ENCODE assay signal across 13 cellular contexts in genomic region chr10:4653160-4653559, GRCh38.
"Had no signal": no experiment of that assay in that cellular context is flagged by ENCODE, and none has a peak within 500 bp of the region (broad histone marks: within the 10 kb centered on the region; RNA-seq: fewer than 3 reads in every experiment).

No MANE protein-coding gene starts in this region.

- H3K4me1 ChIP-seq: uterus had no signal

- ATAC-seq: activated CD4-positive, alpha-beta T cell treated with anti-CD3 and anti-CD28 coated beads for 36 hours; activated CD8-positive, alpha-beta T cell treated with anti-CD3 and anti-CD28 coated beads for 36 hours; activated T-cell treated with anti-CD3 and anti-CD28 coated beads, Interleukin-2, amount 50 U/mL, for 72 hours had no signal

- H3K27ac ChIP-seq: esophagus muscularis mucosa, thyroid gland, uterus, VCaP had no signal

- H3K36me3 ChIP-seq: esophagus muscularis mucosa, left ventricle myocardium inferior, thyroid gland, uterus had no signal

- DNase-seq: activated CD4-positive, alpha-beta T cell treated with anti-CD3 and anti-CD28 coated beads for 36 hours; activated CD8-positive, alpha-beta memory T cell treated with anti-CD3 and anti-CD28 coated beads, Interleukin-2, amount 50 U/mL, for 4 hours; activated CD8-positive, alpha-beta T cell treated with anti-CD3 and anti-CD28 coated beads for 36 hours; activated naive CD4-positive, alpha-beta T cell; activated T-cell treated with anti-CD3 and anti-CD28 coated beads, Interleukin-2, amount 50 U/mL, for 72 hours; glutamatergic neuron; left ventricle myocardium inferior; stimulated activated CD4-positive, alpha-beta T cell treated with anti-CD3 and anti-CD28 coated beads, Interleukin-15, amount 100 ng/mL, for 24 hours; T1000; thyroid gland; uterus had no signal

- H3K9me3 ChIP-seq: esophagus muscularis mucosa, left ventricle myocardium inferior, thyroid gland, uterus had no signal

- H3K4me3 ChIP-seq: esophagus muscularis mucosa, left ventricle myocardium inferior, thyroid gland, uterus had no signal
